Comparison of ENCODE assay signal across 28 cellular contexts in the genomic region with DNA sequence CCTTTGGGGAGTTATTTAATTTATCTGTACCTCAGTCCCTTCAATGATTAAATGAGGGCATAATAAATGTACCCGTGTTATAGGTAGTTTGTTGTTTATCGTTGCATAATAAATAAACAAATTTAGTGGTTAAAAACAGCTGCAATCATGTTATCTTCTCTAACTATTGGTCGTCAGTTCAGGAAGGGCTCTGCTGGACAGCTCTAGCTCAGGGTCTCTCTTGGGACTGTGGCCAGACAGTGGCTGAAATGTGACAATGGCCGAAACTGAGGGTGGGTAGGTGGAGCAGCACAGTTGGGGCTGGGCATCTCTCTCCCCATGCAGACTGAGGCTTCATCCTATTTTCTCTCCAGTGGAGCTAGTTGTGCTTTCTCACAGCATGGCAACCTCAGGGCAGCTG.
"Had no signal": no experiment of that assay in that cellular context is flagged by ENCODE, and none has a peak within 500 bp of the region (broad histone marks: within the 10 kb centered on the region; RNA-seq: fewer than 3 reads in every experiment).

No MANE protein-coding gene starts in this region.

- H3K36me3 ChIP-seq: left lung, lower lobe of right lung, pancreas, prostate gland, sigmoid colon, spleen, tibial nerve, uterus had no signal

- H3K9me3 ChIP-seq: lower lobe of right lung, pancreas, prostate gland, uterus had no signal

- H3K4me3 ChIP-seq: left lung, lower lobe of right lung, pancreas, prostate gland, sigmoid colon, spleen, tibial nerve, uterus had no signal

- H3K27me3 Mint-ChIP-seq: stimulated activated naive CD8-positive, alpha-beta T cell treated with anti-CD3 and anti-CD28 coated beads, Interleukin-15, amount 100 ng/mL, for 72 hours had no signal

- H3K4me1 Mint-ChIP-seq: naive thymus-derived CD8-positive, alpha-beta T cell; nephron; neural crest cell; stimulated activated memory B cell treated with anti-CD40 and anti-IgM and Interleukin-4, amounts not matched to agents 10 μg/mL and 1 μg/mL and 100 μg/mL, for 72 hours; stimulated activated naive CD8-positive, alpha-beta T cell treated with anti-CD3 and anti-CD28 coated beads, Interleukin-15, amount 100 ng/mL, for 72 hours had no signal

- H3K36me3 Mint-ChIP-seq: stimulated activated memory B cell treated with anti-CD40 and anti-IgM and Interleukin-4, amounts not matched to agents 10 μg/mL and 1 μg/mL and 100 μg/mL, for 72 hours; type B pancreatic cell had no signal

- H3K4me1 ChIP-seq: left lung, lower lobe of right lung, pancreas, prostate gland, spleen, tibial nerve, uterus had no signal

- ATAC-seq: left cardiac atrium; left lung; lower lobe of right lung; naive thymus-derived CD8-positive, alpha-beta T cell; pancreas; right cardiac atrium; stimulated activated memory B cell treated with anti-CD40 and anti-IgM and Interleukin-4, amounts not matched to agents 10 μg/mL and 1 μg/mL and 100 μg/mL, for 72 hours; stimulated activated naive CD8-positive, alpha-beta T cell treated with anti-CD3 and anti-CD28 coated beads, Interleukin-15, amount 100 ng/mL, for 72 hours had no signal

- H3K4me3 Mint-ChIP-seq: naive thymus-derived CD8-positive, alpha-beta T cell; nephron; neural crest cell; stimulated activated memory B cell treated with anti-CD40 and anti-IgM and Interleukin-4, amounts not matched to agents 10 μg/mL and 1 μg/mL and 100 μg/mL, for 72 hours; stimulated activated naive CD8-positive, alpha-beta T cell treated with anti-CD3 and anti-CD28 coated beads, Interleukin-15, amount 100 ng/mL, for 72 hours; type B pancreatic cell had no signal

- H3K27me3 ChIP-seq: left lung, pancreas, sigmoid colon, tibial nerve, uterus had no signal

- H3K27ac ChIP-seq: left lung, lower lobe of right lung, pancreas, prostate gland, sigmoid colon, spleen, tibial nerve, uterus had no signal

- DNase-seq: kidney glomerular epithelial cell; left cardiac atrium; left lung; lower lobe of right lung; mammary epithelial cell; mesenchymal stem cell; naive thymus-derived CD8-positive, alpha-beta T cell; nucleus accumbens; pancreas; posterior cingulate gyrus; retina; sigmoid colon; small intestine; spleen; stimulated activated CD4-positive, alpha-beta T cell treated with anti-CD3 and anti-CD28 coated beads, Interleukin-2, amount 100 ng/mL, for 48 hours; stimulated activated CD4-positive, alpha-beta T cell treated with anti-CD3 and anti-CD28 coated beads, Interleukin-4, amount 100 ng/mL, for 4 hours; stimulated activated CD8-positive, alpha-beta memory T cell treated with anti-CD3 and anti-CD28 coated beads, Interleukin-4, amount 100 ng/mL, for 48 hours; stimulated activated naive CD4-positive, alpha-beta T cell treated with Interleukin-2 at 50 U/mL for 16 hours; stimulated activated naive CD8-positive, alpha-beta T cell treated with anti-CD3 and anti-CD28 coated beads, Interleukin-15, amount 100 ng/mL, for 72 hours; substantia nigra; uterus had no signal

- H3K27ac Mint-ChIP-seq: naive thymus-derived CD8-positive, alpha-beta T cell; nephron; stimulated activated memory B cell treated with anti-CD40 and anti-IgM and Interleukin-4, amounts not matched to agents 10 μg/mL and 1 μg/mL and 100 μg/mL, for 72 hours; stimulated activated naive CD8-positive, alpha-beta T cell treated with anti-CD3 and anti-CD28 coated beads, Interleukin-15, amount 100 ng/mL, for 72 hours; type B pancreatic cell had no signal
